In genomic region chr3:190577225-190577624, GRCh38 we compare ENCODE assay signal across 18 cellular contexts.
"Had no signal": no experiment of that assay in that cellular context is flagged by ENCODE, and none has a peak within 500 bp of the region (broad histone marks: within the 10 kb centered on the region; RNA-seq: fewer than 3 reads in every experiment).

No MANE protein-coding gene starts in this region.

- H3K27me3 ChIP-seq: body of pancreas, cardiac muscle cell, heart left ventricle, SJCRH30, testis, upper lobe of right lung had no signal

- ATAC-seq: body of pancreas; heart left ventricle; left ventricle myocardium superior; stimulated activated memory B cell treated with anti-CD40 and anti-IgM and Interleukin-4, amounts not matched to agents 10 μg/mL and 1 μg/mL and 100 μg/mL, for 72 hours; upper lobe of right lung had no signal

- H3K9me3 Mint-ChIP-seq: activated naive CD4-positive, alpha-beta T cell treated with anti-CD3 and anti-CD28 coated beads, Interleukin-2, amount 50 U/mL, for 24 hours; dendritic cell treated with granulocyte-macrophage colony-stimulating factor and Interleukin-4, amounts not matched to agents 40 ng/mL and 50 ng/mL, for 4 days had no signal

- H3K36me3 Mint-ChIP-seq: natural killer cell treated with Interleukin-12 subunit alpha and Interleukin-12 subunit beta and Interleukin-15 and Interleukin-18, amount 100 ng/mL, for 72 hours had no signal

- DNase-seq: activated CD4-positive, alpha-beta T cell treated with anti-CD3 and anti-CD28 coated beads, Interleukin-2, amount 10 ng/mL, durations not matched to agents 7 days and 5 days; activated gamma-delta T cell treated with Interleukin-2 at 50 U/mL for 16 hours; anterior cingulate cortex; body of pancreas; effector CD4-positive, alpha-beta T cell; heart left ventricle; left ventricle myocardium superior; mammary epithelial cell; SJCRH30; T-helper 9 cell; testis; upper lobe of right lung had no signal

- H3K27ac ChIP-seq: body of pancreas, cardiac muscle cell, heart left ventricle, SJCRH30, testis, upper lobe of right lung had no signal

- H3K9me3 ChIP-seq: body of pancreas, heart left ventricle, SJCRH30, testis, upper lobe of right lung had no signal

- H3K27me3 Mint-ChIP-seq: activated CD4-positive, alpha-beta T cell treated with anti-CD3 and anti-CD28 coated beads, Interleukin-2, amount 10 ng/mL, durations not matched to agents 7 days and 5 days; activated naive CD4-positive, alpha-beta T cell treated with anti-CD3 and anti-CD28 coated beads, Interleukin-2, amount 50 U/mL, for 24 hours; dendritic cell treated with granulocyte-macrophage colony-stimulating factor and Interleukin-4, amounts not matched to agents 40 ng/mL and 50 ng/mL, for 4 days; natural killer cell treated with Interleukin-12 subunit alpha and Interleukin-12 subunit beta and Interleukin-15 and Interleukin-18, amount 100 ng/mL, for 72 hours; progenitor cell of endocrine pancreas; stimulated activated memory B cell treated with anti-CD40 and anti-IgM and Interleukin-4, amounts not matched to agents 10 μg/mL and 1 μg/mL and 100 μg/mL, for 72 hours had no signal

- H3K4me3 Mint-ChIP-seq: activated CD4-positive, alpha-beta T cell treated with anti-CD3 and anti-CD28 coated beads, Interleukin-2, amount 10 ng/mL, durations not matched to agents 7 days and 5 days; activated naive CD4-positive, alpha-beta T cell treated with anti-CD3 and anti-CD28 coated beads, Interleukin-2, amount 50 U/mL, for 24 hours; dendritic cell treated with granulocyte-macrophage colony-stimulating factor and Interleukin-4, amounts not matched to agents 40 ng/mL and 50 ng/mL, for 4 days; natural killer cell treated with Interleukin-12 subunit alpha and Interleukin-12 subunit beta and Interleukin-15 and Interleukin-18, amount 100 ng/mL, for 72 hours; stimulated activated memory B cell treated with anti-CD40 and anti-IgM and Interleukin-4, amounts not matched to agents 10 μg/mL and 1 μg/mL and 100 μg/mL, for 72 hours had no signal

- H3K27ac Mint-ChIP-seq: activated CD4-positive, alpha-beta T cell treated with anti-CD3 and anti-CD28 coated beads, Interleukin-2, amount 10 ng/mL, durations not matched to agents 7 days and 5 days; activated naive CD4-positive, alpha-beta T cell treated with anti-CD3 and anti-CD28 coated beads, Interleukin-2, amount 50 U/mL, for 24 hours; dendritic cell treated with granulocyte-macrophage colony-stimulating factor and Interleukin-4, amounts not matched to agents 40 ng/mL and 50 ng/mL, for 4 days; natural killer cell treated with Interleukin-12 subunit alpha and Interleukin-12 subunit beta and Interleukin-15 and Interleukin-18, amount 100 ng/mL, for 72 hours; progenitor cell of endocrine pancreas; stimulated activated memory B cell treated with anti-CD40 and anti-IgM and Interleukin-4, amounts not matched to agents 10 μg/mL and 1 μg/mL and 100 μg/mL, for 72 hours had no signal
